1 cellular context compared by ENCODE assay signal in the genomic region with DNA sequence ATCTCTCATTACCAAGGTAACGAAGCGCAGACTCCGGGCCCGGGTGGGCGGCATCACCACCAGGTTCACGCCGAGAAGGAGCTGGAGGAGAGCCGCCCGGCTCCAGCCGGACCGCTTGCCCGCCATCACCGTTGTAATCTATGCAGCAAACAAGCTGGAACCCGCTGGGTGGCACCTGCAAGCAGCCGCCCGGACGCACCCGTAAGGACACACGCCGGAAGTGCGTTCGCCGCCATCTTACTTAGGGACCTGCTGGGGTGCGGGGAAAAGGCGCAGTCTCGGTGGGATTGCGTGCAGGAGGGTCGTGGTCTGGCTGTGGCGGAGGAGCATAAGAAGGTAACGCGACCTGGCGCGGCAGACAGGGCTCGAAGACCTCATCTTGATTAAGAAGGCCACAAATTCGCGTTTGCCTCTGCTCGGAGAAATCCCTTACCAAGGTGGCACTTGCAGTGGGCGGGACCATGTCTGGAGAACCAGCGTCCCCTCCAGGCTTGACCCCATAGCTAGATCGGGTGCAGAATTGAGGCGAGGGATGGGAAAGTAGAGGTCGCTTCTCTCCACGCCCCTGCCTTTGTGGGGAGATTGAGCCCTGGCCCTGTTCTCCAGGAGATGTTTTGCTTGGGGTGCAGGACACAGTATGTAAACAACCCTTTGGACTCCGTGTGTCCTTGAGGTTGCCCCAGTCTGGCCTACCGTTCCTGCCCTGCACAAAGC.
TF ChIP-seq lines count a peak whose summit lies in the region.

A gene with protein sequence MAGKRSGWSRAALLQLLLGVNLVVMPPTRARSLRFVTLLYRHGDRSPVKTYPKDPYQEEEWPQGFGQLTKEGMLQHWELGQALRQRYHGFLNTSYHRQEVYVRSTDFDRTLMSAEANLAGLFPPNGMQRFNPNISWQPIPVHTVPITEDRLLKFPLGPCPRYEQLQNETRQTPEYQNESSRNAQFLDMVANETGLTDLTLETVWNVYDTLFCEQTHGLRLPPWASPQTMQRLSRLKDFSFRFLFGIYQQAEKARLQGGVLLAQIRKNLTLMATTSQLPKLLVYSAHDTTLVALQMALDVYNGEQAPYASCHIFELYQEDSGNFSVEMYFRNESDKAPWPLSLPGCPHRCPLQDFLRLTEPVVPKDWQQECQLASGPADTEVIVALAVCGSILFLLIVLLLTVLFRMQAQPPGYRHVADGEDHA (minus strand): TSS at position 151 of the 714 bp plus-strand sequence. CDS start 25 bp downstream, at position 126.

TF ChIP-seq in HepG2, 621 proteins besides CTCF, POLR2A, EP300 and RAD21 (continued from another document and continues in another):
- TF ChIP-seq DR1 (CRISPR knock-in tag; IDR thresholded peaks at IDR 0.05) (peak; percentile 66; the same call in 1 of the 2 replicates), REL (CRISPR knock-in tag; conservative IDR thresholded peaks at IDR 0.05) (peak; percentile 85; the same call in 1 of the 2 replicates), ZNF256 (CRISPR knock-in tag; conservative IDR thresholded peaks at IDR 0.05) (peak; percentile 65; the same call in 1 of the 2 replicates), TP53 (CRISPR knock-in tag; conservative IDR thresholded peaks at IDR 0.05) (no peak; the same call in 1 of the 2 replicates), ZNF546 (CRISPR knock-in tag; conservative IDR thresholded peaks at IDR 0.05) (peak; percentile 72), FOXK1 (CRISPR knock-in tag; IDR thresholded peaks at IDR 0.05; ENCODE audit: borderline replicate concordance, low read depth) (peak; percentile 88; the same call in 1 of the 2 replicates), ZBTB8A (CRISPR knock-in tag; IDR thresholded peaks at IDR 0.05; ENCODE audit: borderline replicate concordance, low read depth) (no peak; the same call in 1 of the 2 replicates), RELA (CRISPR knock-in tag; IDR thresholded peaks at IDR 0.05) (no peak), ZNF558 (CRISPR knock-in tag; IDR thresholded peaks at IDR 0.05; ENCODE audit: borderline replicate concordance) (0 out of 2 replicates have a peak, but pooled peaks have one; percentile 3), ZNF44 (CRISPR knock-in tag; IDR thresholded peaks at IDR 0.05) (peak; percentile 88), ZFP36L1 (CRISPR knock-in tag; IDR thresholded peaks at IDR 0.05) (peak; percentile 46; the same call in 1 of the 2 replicates), MXI1 (IDR thresholded peaks at IDR 0.05; ENCODE audit: borderline replicate concordance, low read depth, low read length) (peak; percentile 39; the same call in 1 of the 3 replicates), MEF2D (CRISPR knock-in tag; IDR thresholded peaks at IDR 0.05) (peak; percentile 90), STAG1 (CRISPR knock-in tag; IDR thresholded peaks at IDR 0.05) (peak; percentile 37)
- TF ChIP-seq, protein P1, sequence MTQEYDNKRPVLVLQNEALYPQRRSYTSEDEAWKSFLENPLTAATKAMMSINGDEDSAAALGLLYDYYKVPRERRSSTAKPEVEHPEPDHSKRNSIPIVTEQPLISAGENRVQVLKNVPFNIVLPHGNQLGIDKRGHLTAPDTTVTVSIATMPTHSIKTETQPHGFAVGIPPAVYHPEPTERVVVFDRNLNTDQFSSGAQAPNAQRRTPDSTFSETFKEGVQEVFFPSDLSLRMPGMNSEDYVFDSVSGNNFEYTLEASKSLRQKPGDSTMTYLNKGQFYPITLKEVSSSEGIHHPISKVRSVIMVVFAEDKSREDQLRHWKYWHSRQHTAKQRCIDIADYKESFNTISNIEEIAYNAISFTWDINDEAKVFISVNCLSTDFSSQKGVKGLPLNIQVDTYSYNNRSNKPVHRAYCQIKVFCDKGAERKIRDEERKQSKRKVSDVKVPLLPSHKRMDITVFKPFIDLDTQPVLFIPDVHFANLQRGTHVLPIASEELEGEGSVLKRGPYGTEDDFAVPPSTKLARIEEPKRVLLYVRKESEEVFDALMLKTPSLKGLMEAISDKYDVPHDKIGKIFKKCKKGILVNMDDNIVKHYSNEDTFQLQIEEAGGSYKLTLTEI (CRISPR knock-in tag; conservative IDR thresholded peaks at IDR 0.05): no peak
- TF ChIP-seq, protein P2, sequence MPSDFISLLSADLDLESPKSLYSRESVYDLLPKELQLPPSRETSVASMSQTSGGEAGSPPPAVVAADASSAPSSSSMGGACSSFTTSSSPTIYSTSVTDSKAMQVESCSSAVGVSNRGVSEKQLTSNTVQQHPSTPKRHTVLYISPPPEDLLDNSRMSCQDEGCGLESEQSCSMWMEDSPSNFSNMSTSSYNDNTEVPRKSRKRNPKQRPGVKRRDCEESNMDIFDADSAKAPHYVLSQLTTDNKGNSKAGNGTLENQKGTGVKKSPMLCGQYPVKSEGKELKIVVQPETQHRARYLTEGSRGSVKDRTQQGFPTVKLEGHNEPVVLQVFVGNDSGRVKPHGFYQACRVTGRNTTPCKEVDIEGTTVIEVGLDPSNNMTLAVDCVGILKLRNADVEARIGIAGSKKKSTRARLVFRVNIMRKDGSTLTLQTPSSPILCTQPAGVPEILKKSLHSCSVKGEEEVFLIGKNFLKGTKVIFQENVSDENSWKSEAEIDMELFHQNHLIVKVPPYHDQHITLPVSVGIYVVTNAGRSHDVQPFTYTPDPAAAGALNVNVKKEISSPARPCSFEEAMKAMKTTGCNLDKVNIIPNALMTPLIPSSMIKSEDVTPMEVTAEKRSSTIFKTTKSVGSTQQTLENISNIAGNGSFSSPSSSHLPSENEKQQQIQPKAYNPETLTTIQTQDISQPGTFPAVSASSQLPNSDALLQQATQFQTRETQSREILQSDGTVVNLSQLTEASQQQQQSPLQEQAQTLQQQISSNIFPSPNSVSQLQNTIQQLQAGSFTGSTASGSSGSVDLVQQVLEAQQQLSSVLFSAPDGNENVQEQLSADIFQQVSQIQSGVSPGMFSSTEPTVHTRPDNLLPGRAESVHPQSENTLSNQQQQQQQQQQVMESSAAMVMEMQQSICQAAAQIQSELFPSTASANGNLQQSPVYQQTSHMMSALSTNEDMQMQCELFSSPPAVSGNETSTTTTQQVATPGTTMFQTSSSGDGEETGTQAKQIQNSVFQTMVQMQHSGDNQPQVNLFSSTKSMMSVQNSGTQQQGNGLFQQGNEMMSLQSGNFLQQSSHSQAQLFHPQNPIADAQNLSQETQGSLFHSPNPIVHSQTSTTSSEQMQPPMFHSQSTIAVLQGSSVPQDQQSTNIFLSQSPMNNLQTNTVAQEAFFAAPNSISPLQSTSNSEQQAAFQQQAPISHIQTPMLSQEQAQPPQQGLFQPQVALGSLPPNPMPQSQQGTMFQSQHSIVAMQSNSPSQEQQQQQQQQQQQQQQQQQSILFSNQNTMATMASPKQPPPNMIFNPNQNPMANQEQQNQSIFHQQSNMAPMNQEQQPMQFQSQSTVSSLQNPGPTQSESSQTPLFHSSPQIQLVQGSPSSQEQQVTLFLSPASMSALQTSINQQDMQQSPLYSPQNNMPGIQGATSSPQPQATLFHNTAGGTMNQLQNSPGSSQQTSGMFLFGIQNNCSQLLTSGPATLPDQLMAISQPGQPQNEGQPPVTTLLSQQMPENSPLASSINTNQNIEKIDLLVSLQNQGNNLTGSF (CRISPR knock-in tag; IDR thresholded peaks at IDR 0.05): peak; percentile 56; the same call in 1 of the 2 replicates
- TF ChIP-seq, protein P3, sequence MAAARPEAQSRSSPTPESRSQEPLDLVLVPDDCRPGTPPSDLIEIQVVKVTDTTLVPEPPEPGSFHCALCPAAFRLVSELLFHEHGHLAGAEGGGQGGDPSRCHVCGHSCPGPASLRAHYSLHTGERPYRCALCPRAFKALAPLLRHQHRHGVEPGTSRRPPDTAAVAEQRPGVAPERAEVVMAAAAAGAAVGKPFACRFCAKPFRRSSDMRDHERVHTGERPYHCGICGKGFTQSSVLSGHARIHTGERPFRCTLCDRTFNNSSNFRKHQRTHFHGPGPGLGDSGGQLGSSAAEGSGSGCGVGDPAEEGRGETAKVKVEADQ (CRISPR knock-in tag; IDR thresholded peaks at IDR 0.05; ENCODE audit: borderline replicate concordance): peak; percentile 98
- TF ChIP-seq, protein P4, sequence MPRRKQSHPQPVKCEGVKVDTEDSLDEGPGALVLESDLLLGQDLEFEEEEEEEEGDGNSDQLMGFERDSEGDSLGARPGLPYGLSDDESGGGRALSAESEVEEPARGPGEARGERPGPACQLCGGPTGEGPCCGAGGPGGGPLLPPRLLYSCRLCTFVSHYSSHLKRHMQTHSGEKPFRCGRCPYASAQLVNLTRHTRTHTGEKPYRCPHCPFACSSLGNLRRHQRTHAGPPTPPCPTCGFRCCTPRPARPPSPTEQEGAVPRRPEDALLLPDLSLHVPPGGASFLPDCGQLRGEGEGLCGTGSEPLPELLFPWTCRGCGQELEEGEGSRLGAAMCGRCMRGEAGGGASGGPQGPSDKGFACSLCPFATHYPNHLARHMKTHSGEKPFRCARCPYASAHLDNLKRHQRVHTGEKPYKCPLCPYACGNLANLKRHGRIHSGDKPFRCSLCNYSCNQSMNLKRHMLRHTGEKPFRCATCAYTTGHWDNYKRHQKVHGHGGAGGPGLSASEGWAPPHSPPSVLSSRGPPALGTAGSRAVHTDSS (CRISPR knock-in tag; conservative IDR thresholded peaks at IDR 0.05): no peak
- TF ChIP-seq, protein P5, sequence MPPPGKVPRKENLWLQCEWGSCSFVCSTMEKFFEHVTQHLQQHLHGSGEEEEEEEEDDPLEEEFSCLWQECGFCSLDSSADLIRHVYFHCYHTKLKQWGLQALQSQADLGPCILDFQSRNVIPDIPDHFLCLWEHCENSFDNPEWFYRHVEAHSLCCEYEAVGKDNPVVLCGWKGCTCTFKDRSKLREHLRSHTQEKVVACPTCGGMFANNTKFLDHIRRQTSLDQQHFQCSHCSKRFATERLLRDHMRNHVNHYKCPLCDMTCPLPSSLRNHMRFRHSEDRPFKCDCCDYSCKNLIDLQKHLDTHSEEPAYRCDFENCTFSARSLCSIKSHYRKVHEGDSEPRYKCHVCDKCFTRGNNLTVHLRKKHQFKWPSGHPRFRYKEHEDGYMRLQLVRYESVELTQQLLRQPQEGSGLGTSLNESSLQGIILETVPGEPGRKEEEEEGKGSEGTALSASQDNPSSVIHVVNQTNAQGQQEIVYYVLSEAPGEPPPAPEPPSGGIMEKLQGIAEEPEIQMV (CRISPR knock-in tag; IDR thresholded peaks at IDR 0.05; ENCODE audit: low read depth): 0 out of 2 replicates have a peak, but pooled peaks have one; percentile 55
- TF ChIP-seq, protein P6, sequence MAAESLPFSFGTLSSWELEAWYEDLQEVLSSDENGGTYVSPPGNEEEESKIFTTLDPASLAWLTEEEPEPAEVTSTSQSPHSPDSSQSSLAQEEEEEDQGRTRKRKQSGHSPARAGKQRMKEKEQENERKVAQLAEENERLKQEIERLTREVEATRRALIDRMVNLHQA (CRISPR knock-in tag; IDR thresholded peaks at IDR 0.05): no peak
- TF ChIP-seq, protein P7, sequence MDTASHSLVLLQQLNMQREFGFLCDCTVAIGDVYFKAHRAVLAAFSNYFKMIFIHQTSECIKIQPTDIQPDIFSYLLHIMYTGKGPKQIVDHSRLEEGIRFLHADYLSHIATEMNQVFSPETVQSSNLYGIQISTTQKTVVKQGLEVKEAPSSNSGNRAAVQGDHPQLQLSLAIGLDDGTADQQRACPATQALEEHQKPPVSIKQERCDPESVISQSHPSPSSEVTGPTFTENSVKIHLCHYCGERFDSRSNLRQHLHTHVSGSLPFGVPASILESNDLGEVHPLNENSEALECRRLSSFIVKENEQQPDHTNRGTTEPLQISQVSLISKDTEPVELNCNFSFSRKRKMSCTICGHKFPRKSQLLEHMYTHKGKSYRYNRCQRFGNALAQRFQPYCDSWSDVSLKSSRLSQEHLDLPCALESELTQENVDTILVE (CRISPR knock-in tag; IDR thresholded peaks at IDR 0.05): peak; percentile 94
- TF ChIP-seq, protein P8, sequence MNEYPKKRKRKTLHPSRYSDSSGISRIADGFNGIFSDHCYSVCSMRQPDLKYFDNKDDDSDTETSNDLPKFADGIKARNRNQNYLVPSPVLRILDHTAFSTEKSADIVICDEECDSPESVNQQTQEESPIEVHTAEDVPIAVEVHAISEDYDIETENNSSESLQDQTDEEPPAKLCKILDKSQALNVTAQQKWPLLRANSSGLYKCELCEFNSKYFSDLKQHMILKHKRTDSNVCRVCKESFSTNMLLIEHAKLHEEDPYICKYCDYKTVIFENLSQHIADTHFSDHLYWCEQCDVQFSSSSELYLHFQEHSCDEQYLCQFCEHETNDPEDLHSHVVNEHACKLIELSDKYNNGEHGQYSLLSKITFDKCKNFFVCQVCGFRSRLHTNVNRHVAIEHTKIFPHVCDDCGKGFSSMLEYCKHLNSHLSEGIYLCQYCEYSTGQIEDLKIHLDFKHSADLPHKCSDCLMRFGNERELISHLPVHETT (CRISPR knock-in tag; conservative IDR thresholded peaks at IDR 0.05): peak; percentile 83
- TF ChIP-seq, protein P9, sequence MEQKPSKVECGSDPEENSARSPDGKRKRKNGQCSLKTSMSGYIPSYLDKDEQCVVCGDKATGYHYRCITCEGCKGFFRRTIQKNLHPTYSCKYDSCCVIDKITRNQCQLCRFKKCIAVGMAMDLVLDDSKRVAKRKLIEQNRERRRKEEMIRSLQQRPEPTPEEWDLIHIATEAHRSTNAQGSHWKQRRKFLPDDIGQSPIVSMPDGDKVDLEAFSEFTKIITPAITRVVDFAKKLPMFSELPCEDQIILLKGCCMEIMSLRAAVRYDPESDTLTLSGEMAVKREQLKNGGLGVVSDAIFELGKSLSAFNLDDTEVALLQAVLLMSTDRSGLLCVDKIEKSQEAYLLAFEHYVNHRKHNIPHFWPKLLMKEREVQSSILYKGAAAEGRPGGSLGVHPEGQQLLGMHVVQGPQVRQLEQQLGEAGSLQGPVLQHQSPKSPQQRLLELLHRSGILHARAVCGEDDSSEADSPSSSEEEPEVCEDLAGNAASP (CRISPR knock-in tag; IDR thresholded peaks at IDR 0.05; ENCODE audit: borderline replicate concordance): peak; percentile 77
- TF ChIP-seq, protein P10, sequence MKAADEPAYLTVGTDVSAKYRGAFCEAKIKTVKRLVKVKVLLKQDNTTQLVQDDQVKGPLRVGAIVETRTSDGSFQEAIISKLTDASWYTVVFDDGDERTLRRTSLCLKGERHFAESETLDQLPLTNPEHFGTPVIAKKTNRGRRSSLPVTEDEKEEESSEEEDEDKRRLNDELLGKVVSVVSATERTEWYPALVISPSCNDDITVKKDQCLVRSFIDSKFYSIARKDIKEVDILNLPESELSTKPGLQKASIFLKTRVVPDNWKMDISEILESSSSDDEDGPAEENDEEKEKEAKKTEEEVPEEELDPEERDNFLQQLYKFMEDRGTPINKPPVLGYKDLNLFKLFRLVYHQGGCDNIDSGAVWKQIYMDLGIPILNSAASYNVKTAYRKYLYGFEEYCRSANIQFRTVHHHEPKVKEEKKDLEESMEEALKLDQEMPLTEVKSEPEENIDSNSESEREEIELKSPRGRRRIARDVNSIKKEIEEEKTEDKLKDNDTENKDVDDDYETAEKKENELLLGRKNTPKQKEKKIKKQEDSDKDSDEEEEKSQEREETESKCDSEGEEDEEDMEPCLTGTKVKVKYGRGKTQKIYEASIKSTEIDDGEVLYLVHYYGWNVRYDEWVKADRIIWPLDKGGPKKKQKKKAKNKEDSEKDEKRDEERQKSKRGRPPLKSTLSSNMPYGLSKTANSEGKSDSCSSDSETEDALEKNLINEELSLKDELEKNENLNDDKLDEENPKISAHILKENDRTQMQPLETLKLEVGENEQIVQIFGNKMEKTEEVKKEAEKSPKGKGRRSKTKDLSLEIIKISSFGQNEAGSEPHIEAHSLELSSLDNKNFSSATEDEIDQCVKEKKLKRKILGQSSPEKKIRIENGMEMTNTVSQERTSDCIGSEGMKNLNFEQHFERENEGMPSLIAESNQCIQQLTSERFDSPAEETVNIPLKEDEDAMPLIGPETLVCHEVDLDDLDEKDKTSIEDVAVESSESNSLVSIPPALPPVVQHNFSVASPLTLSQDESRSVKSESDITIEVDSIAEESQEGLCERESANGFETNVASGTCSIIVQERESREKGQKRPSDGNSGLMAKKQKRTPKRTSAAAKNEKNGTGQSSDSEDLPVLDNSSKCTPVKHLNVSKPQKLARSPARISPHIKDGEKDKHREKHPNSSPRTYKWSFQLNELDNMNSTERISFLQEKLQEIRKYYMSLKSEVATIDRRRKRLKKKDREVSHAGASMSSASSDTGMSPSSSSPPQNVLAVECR (CRISPR knock-in tag; IDR thresholded peaks at IDR 0.05; ENCODE audit: borderline replicate concordance): peak; percentile 92
